1 cellular context compared by ENCODE assay signal in the genomic region with DNA sequence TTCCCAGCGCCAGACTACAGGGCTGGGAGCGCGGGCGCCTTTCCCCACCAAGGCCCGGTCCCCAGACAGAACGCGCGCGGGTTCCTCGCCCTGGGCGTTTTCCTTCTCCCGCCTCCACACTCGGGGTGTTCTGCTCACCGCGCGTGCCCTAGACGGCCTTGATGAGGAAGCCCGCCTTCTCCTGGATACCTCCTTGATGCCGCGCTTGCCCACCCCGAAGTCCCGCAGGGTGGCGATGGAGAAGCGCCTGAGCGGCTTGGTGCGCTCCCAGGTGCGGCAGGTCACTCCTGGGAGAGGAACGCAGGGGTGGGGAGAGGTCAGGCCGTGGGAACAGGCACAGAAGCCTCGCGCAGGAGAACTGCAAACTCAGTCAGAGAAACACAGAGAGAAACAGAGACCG.
TF ChIP-seq lines count a peak whose summit lies in the region.

No MANE protein-coding gene starts in this region.

TF ChIP-seq in GM23338, 12 proteins besides CTCF, POLR2A, EP300 and RAD21 (continued from another document):
- no peak for TF ChIP-seq REST (IDR thresholded peaks at IDR 0.05; ENCODE audit: unreplicated experiment)
- no peak for TF ChIP-seq ETS1 (IDR thresholded peaks at IDR 0.05)
- TF ChIP-seq EZH2phosphoT487 (IDR thresholded peaks at IDR 0.05; ENCODE audit: unreplicated experiment), result no peak
- TF ChIP-seq, protein P1, sequence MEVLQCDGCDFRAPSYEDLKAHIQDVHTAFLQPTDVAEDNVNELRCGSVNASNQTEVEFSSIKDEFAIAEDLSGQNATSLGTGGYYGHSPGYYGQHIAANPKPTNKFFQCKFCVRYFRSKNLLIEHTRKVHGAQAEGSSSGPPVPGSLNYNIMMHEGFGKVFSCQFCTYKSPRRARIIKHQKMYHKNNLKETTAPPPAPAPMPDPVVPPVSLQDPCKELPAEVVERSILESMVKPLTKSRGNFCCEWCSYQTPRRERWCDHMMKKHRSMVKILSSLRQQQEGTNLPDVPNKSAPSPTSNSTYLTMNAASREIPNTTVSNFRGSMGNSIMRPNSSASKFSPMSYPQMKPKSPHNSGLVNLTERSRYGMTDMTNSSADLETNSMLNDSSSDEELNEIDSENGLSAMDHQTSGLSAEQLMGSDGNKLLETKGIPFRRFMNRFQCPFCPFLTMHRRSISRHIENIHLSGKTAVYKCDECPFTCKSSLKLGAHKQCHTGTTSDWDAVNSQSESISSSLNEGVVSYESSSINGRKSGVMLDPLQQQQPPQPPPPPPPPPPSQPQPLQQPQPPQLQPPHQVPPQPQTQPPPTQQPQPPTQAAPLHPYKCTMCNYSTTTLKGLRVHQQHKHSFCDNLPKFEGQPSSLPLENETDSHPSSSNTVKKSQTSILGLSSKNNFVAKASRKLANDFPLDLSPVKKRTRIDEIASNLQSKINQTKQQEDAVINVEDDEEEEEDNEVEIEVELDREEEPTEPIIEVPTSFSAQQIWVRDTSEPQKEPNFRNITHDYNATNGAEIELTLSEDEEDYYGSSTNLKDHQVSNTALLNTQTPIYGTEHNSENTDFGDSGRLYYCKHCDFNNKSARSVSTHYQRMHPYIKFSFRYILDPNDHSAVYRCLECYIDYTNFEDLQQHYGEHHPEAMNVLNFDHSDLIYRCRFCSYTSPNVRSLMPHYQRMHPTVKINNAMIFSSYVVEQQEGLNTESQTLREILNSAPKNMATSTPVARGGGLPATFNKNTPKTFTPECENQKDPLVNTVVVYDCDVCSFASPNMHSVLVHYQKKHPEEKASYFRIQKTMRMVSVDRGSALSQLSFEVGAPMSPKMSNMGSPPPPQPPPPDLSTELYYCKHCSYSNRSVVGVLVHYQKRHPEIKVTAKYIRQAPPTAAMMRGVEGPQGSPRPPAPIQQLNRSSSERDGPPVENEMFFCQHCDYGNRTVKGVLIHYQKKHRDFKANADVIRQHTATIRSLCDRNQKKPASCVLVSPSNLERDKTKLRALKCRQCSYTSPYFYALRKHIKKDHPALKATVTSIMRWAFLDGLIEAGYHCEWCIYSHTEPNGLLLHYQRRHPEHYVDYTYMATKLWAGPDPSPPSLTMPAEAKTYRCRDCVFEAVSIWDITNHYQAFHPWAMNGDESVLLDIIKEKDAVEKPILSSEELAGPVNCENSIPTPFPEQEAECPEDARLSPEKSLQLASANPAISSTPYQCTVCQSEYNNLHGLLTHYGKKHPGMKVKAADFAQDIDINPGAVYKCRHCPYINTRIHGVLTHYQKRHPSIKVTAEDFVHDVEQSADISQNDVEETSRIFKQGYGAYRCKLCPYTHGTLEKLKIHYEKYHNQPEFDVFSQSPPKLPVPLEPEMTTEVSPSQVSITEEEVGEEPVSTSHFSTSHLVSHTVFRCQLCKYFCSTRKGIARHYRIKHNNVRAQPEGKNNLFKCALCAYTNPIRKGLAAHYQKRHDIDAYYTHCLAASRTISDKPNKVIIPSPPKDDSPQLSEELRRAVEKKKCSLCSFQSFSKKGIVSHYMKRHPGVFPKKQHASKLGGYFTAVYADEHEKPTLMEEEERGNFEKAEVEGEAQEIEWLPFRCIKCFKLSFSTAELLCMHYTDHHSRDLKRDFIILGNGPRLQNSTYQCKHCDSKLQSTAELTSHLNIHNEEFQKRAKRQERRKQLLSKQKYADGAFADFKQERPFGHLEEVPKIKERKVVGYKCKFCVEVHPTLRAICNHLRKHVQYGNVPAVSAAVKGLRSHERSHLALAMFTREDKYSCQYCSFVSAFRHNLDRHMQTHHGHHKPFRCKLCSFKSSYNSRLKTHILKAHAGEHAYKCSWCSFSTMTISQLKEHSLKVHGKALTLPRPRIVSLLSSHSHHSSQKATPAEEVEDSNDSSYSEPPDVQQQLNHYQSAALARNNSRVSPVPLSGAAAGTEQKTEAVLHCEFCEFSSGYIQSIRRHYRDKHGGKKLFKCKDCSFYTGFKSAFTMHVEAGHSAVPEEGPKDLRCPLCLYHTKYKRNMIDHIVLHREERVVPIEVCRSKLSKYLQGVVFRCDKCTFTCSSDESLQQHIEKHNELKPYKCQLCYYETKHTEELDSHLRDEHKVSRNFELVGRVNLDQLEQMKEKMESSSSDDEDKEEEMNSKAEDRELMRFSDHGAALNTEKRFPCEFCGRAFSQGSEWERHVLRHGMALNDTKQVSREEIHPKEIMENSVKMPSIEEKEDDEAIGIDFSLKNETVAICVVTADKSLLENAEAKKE (CRISPR knock-in tag; IDR thresholded peaks at IDR 0.05), result no peak
- no peak for TF ChIP-seq ZNF331 (CRISPR knock-in tag; IDR thresholded peaks at IDR 0.05; ENCODE audit: low read depth)
- TF ChIP-seq STAT1 (IDR thresholded peaks at IDR 0.05; ENCODE audit: unreplicated experiment), result no peak
- TF ChIP-seq EZH2 (IDR thresholded peaks at IDR 0.05; ENCODE audit: low read depth, unreplicated experiment), result no peak
- TF ChIP-seq POLR2AphosphoS5 (IDR thresholded peaks at IDR 0.05; ENCODE audit: low read depth), result no peak
- TF ChIP-seq JUNB (IDR thresholded peaks at IDR 0.05; ENCODE audit: unreplicated experiment), result no peak
- TF ChIP-seq CREB1 (CRISPR knock-in tag; IDR thresholded peaks at IDR 0.05; ENCODE audit: low read depth), result no peak
TF ChIP-seq in GM23338: peak in this region for 0.
